ENCODE assay signal across 14 cellular contexts in the genomic region with DNA sequence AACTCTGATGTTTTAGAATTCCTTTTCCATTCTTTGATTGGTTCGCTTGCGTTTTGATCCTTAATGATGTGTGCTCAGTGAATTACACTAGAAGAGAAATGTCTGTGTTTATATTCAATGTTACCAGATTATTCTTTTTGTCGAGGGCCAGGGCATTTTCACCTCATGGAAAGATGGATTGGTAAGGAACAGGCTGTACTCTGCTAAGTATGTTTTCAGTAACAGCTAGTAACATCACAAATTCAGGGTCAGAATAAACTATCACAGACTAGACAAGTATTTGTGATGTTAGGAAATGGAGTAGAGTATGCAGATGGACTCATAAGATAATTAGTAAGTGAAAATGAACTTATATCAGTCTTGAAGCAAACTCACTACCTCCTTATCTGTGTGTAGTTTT.
DNase-seq lines count a peak whose midpoint lies in the region; ATAC-seq and TF ChIP-seq lines count a peak whose summit lies in the region.
"Had no signal": no experiment of that assay in that cellular context is flagged by ENCODE, and none has a peak within 500 bp of the region (broad histone marks: within the 10 kb centered on the region; RNA-seq: fewer than 3 reads in every experiment).

No MANE protein-coding gene starts in this region.

- H3K27me3 ChIP-seq in Panc1 (ENCODE audit: control insufficient read depth, insufficient read depth, low read length), result no peaks in the 10 kb centered on the region
- no peaks in the 10 kb centered on the region for H3K27me3 ChIP-seq in esophagus muscularis mucosa
- no peaks in the 10 kb centered on the region for H3K27me3 ChIP-seq in uterus

- CTCF ChIA-PET in Panc1 (lab: Charles Lee), result no interaction called here

- TF ChIP-seq CTCF in Panc1 (IDR thresholded peaks at IDR 0.05) (no peak), esophagus muscularis mucosa (IDR thresholded peaks at IDR 0.05) (no peak), mesothelial cell of epicardium (IDR thresholded peaks at IDR 0.05; ENCODE audit: unreplicated experiment) (no peak), uterus (IDR thresholded peaks at IDR 0.05) (no peak)

- no peak for DNase-seq in Panc1 (ENCODE audit: low read depth, low spot score)
- DNase-seq in esophagus muscularis mucosa (ENCODE audit: extremely low spot score), result no peak
- DNase-seq in mesothelial cell of epicardium (ENCODE audit: low spot score in 2 of 2, unreplicated experiment in 2 of 2), result no peak
- no peak for DNase-seq in uterus
- no peak for DNase-seq in COR-L47 (lab: John Stamatoyannopoulos, UW)
- no peak for DNase-seq in NCI-H69 (lab: John Stamatoyannopoulos, UW)
- DNase-seq: CD4-positive, alpha-beta memory T cell; DND-41; GDM1 had no signal

- no TSS peak for BruUV-seq in Panc1 (replicated peaks; lab: Mats Ljungman, UMichigan)

- TF ChIP-seq POLR2A in esophagus muscularis mucosa (IDR thresholded peaks at IDR 0.05; ENCODE audit: low read depth) (no peak), uterus (IDR thresholded peaks at IDR 0.05) (no peak)

- H3K36me3 Mint-ChIP-seq in mesothelial cell of epicardium, result peaks cover 4% of the 10 kb centered on the region
- H3K36me3 Mint-ChIP-seq in activated T-helper 17 cell treated with anti-CD3 and anti-CD28 coated beads, Interleukin-2, amount 50 U/mL, for 72 hours (ENCODE audit: low read depth), result no peaks in the 10 kb centered on the region
- H3K36me3 Mint-ChIP-seq: CD4-positive, alpha-beta memory T cell had no signal

- TF ChIP-seq EP300 in esophagus muscularis mucosa (IDR thresholded peaks at IDR 0.05), result peak; percentile 68

- intact Hi-C loops in Panc1 (cut with micrococcal nuclease; ENCODE audit: unreplicated experiment) (no loop called here), esophagus muscularis mucosa (cut with DNase I) (no loop called here), uterus (cut with DNase I; ENCODE audit: low total_unique reads) (no loop called here)

- no peaks in the 10 kb centered on the region for H3K27me3 Mint-ChIP-seq in mesothelial cell of epicardium (ENCODE audit: low read depth)
- peaks cover 10% of the 10 kb centered on the region for H3K27me3 Mint-ChIP-seq in activated T-helper 17 cell treated with anti-CD3 and anti-CD28 coated beads, Interleukin-2, amount 50 U/mL, for 72 hours
- H3K27me3 Mint-ChIP-seq: CD4-positive, alpha-beta memory T cell had no signal

- in situ Hi-C loops in Panc1 (cut with HindIII; ENCODE audit: low pct_unique_long_range_greater_than_20kb, low sequenced_read_pairs), result no loop called here

- H3K36me3 ChIP-seq in Panc1 (ENCODE audit: control insufficient read depth, insufficient read depth, low read length), result no peaks in the 10 kb centered on the region
- no peaks in the 10 kb centered on the region for H3K36me3 ChIP-seq in esophagus muscularis mucosa
- H3K36me3 ChIP-seq in uterus, result no peaks in the 10 kb centered on the region
- H3K36me3 ChIP-seq: HAP-1 had no signal

- H3K27ac ChIP-seq in Panc1 (ENCODE audit: low read length) (peak overlapping the region; percentile 5; the same call in 1 of the 2 replicates), esophagus muscularis mucosa (replicated peaks in 1 of 4) (peak overlapping the region; percentile 40 to 75 (median 73)), uterus (peak overlapping the region; percentile 56 to 70)
- H3K27ac ChIP-seq: C4-2B, HL-60 had no signal

- no peaks in the 10 kb centered on the region for H3K9me3 Mint-ChIP-seq in mesothelial cell of epicardium
- peaks cover 4% of the 10 kb centered on the region for H3K9me3 Mint-ChIP-seq in activated T-helper 17 cell treated with anti-CD3 and anti-CD28 coated beads, Interleukin-2, amount 50 U/mL, for 72 hours

- no peaks in the 10 kb centered on the region for H3K9me3 ChIP-seq in Panc1 (ENCODE audit: control insufficient read depth, insufficient read depth, low read depth, low read length)
- H3K9me3 ChIP-seq in esophagus muscularis mucosa, result no peaks in the 10 kb centered on the region
- no peaks in the 10 kb centered on the region for H3K9me3 ChIP-seq in uterus
- H3K9me3 ChIP-seq: HAP-1 had no signal

- H3K4me3 ChIP-seq in Panc1 (ENCODE audit: low read depth in 2 of 2, low read length in 2 of 2) (no peak overlapping the region), esophagus muscularis mucosa (no peak overlapping the region), uterus (no peak overlapping the region)
- H3K4me3 ChIP-seq: HAP-1 had no signal

- 50% methylated on average over 3 of the region's 3 CpGs for WGBS in esophagus muscularis mucosa

- no peak overlapping the region for H3K4me3 Mint-ChIP-seq in mesothelial cell of epicardium
- no peak overlapping the region for H3K4me3 Mint-ChIP-seq in activated T-helper 17 cell treated with anti-CD3 and anti-CD28 coated beads, Interleukin-2, amount 50 U/mL, for 72 hours
- H3K4me3 Mint-ChIP-seq: B cell; CD4-positive, alpha-beta memory T cell had no signal

- H3K27ac Mint-ChIP-seq in mesothelial cell of epicardium, result peak overlapping the region; percentile 22
- H3K27ac Mint-ChIP-seq in activated T-helper 17 cell treated with anti-CD3 and anti-CD28 coated beads, Interleukin-2, amount 50 U/mL, for 72 hours, result no peak overlapping the region
- H3K27ac Mint-ChIP-seq: B cell; CD4-positive, alpha-beta memory T cell had no signal

- H3K4me1 ChIP-seq in Panc1 (ENCODE audit: control insufficient read depth, insufficient read depth, low read length) (peaks cover 24% of the 10 kb centered on the region), esophagus muscularis mucosa (peaks cover 0 to 42% (median 35%) of the 10 kb centered on the region in 4 donors), uterus (no peaks in the 10 kb centered on the region)

- peaks cover 74% of the 10 kb centered on the region for H3K4me1 Mint-ChIP-seq in mesothelial cell of epicardium
- peaks cover 5% of the 10 kb centered on the region for H3K4me1 Mint-ChIP-seq in activated T-helper 17 cell treated with anti-CD3 and anti-CD28 coated beads, Interleukin-2, amount 50 U/mL, for 72 hours
- H3K4me1 Mint-ChIP-seq: B cell; CD4-positive, alpha-beta memory T cell had no signal

- POLR2A ChIA-PET in Panc1 (lab: Charles Lee), result no interaction called here

- no peak for ATAC-seq in Panc1
- ATAC-seq in activated T-helper 17 cell treated with anti-CD3 and anti-CD28 coated beads, Interleukin-2, amount 50 U/mL, for 72 hours (replicated peaks), result no peak

Comparison
In these comparisons a context has a peak if more than half of its experiments do, and no peak if none do; other contexts are left out.
1. H3K27ac ChIP-seq: peak in every context shown above with its lines; median percentile 73 in esophagus muscularis mucosa; 63 in uterus; 5 in Panc1.